Comparison of ENCODE assay signal across 8 cellular contexts in genomic region chr6:34390531-34391013, GRCh38. TPM values are rescaled to one million over a fixed set of nuclear protein-coding genes. Genes with fewer than 3 reads are reported as not detected.
DNase-seq lines count a peak whose midpoint lies in the region; ATAC-seq, FAIRE-seq and TF ChIP-seq lines count a peak whose summit lies in the region.
"Had no signal": no experiment of that assay in that cellular context is flagged by ENCODE, and none has a peak within 500 bp of the region (broad histone marks: within the 10 kb centered on the region; RNA-seq: fewer than 3 reads in every experiment).

No MANE protein-coding gene starts in this region.

- DNase-seq in HL-60 (ENCODE audit: low read depth in 1 of 2, low spot score in 1 of 2) (no peak), adipocyte (ENCODE audit: low read depth) (no peak), kidney epithelial cell (ENCODE audit: low read depth) (no peak), T-helper 9 cell (no peak), RCC 7860 (ENCODE audit: low spot score) (no peak)
- DNase-seq: activated T-cell treated with anti-CD3 and anti-CD28 coated beads, Interleukin-2, amount 50 U/mL, for 24 hours had no signal

- H3K9me3 ChIP-seq in adipocyte (ENCODE audit: control insufficient read depth, low read length) = no peaks in the 10 kb centered on the region
- H3K9me3 ChIP-seq in thymus (ENCODE audit: control insufficient read depth) = no peaks in the 10 kb centered on the region

- ATAC-seq in HG03280 (IDR thresholded peaks at IDR 0.05; ENCODE audit: unreplicated experiment) = no peak

- no peaks in the 10 kb centered on the region for H3K27me3 ChIP-seq in HL-60 (ENCODE audit: insufficient read depth, poor library complexity, severe bottlenecking)
- H3K27me3 ChIP-seq in adipocyte (replicated peaks; ENCODE audit: control insufficient read depth, insufficient read depth, low read length) = no peaks in the 10 kb centered on the region
- H3K27me3 ChIP-seq in kidney epithelial cell (ENCODE audit: control insufficient read depth, insufficient read depth, low read length) = no peaks in the 10 kb centered on the region
- no peaks in the 10 kb centered on the region for H3K27me3 ChIP-seq in thymus (ENCODE audit: control insufficient read depth, insufficient read depth)

- no peak for TF ChIP-seq CTCF in HL-60 (IDR thresholded peaks at IDR 0.05; ENCODE audit: insufficient read depth, low read length)
- TF ChIP-seq CTCF in kidney epithelial cell (IDR thresholded peaks at IDR 0.05; ENCODE audit: insufficient read depth, low read length, poor library complexity, severe bottlenecking) = no peak

- H3K9ac ChIP-seq in adipocyte (ENCODE audit: low read length) = peak overlapping the region; percentile 58

- WGBS in thymus = 79% methylated on average over 6 of the region's 6 CpGs

- H3K4me1 ChIP-seq in adipocyte (ENCODE audit: control insufficient read depth, insufficient read depth, low read length) (peaks cover 26% of the 10 kb centered on the region), thymus (ENCODE audit: control insufficient read depth, insufficient read depth, low read length) (peaks cover 11% of the 10 kb centered on the region)

- peak overlapping the region; percentile 93 for H3K27ac ChIP-seq in HL-60 (replicated peaks)
- H3K27ac ChIP-seq in thymus (ENCODE audit: low read depth) = no peak overlapping the region

- peak overlapping the region; percentile 85 for H3K4me3 ChIP-seq in HL-60 (replicated peaks; ENCODE audit: insufficient read depth, low read length)
- peak overlapping the region; percentile 85 for H3K4me3 ChIP-seq in adipocyte (ENCODE audit: low read length)
- peak overlapping the region; percentile 94 for H3K4me3 ChIP-seq in kidney epithelial cell (ENCODE audit: low read depth, low read length)
- peak overlapping the region; percentile 63 for H3K4me3 ChIP-seq in thymus (ENCODE audit: low read length)

- no peaks in the 10 kb centered on the region for H3K36me3 ChIP-seq in adipocyte (ENCODE audit: control insufficient read depth, insufficient read depth, low read length, severe bottlenecking)
- no peaks in the 10 kb centered on the region for H3K36me3 ChIP-seq in kidney epithelial cell (ENCODE audit: control insufficient read depth, insufficient read depth, low read length)
- H3K36me3 ChIP-seq in thymus (ENCODE audit: control insufficient read depth, insufficient read depth) = no peaks in the 10 kb centered on the region

- no peak for FAIRE-seq in RCC 7860 (lab: Jason Lieb, UNC)

RNA-seq across cellular contexts. Expression of gene NUDT3, which starts 1.9 kb away (rescaled TPM):
- 29.6 and 31.7 TPM in 2 replicates for total RNA-seq in kidney epithelial cell
- 9.7 TPM for polyA plus RNA-seq in thymus

RNA-seq across cellular contexts. Expression of gene RPS10, which starts 35.3 kb away (rescaled TPM):
- 3,975 and 4,200 TPM in 2 replicates for total RNA-seq in kidney epithelial cell
- 2,778 TPM for polyA plus RNA-seq in thymus
